In the genomic region with DNA sequence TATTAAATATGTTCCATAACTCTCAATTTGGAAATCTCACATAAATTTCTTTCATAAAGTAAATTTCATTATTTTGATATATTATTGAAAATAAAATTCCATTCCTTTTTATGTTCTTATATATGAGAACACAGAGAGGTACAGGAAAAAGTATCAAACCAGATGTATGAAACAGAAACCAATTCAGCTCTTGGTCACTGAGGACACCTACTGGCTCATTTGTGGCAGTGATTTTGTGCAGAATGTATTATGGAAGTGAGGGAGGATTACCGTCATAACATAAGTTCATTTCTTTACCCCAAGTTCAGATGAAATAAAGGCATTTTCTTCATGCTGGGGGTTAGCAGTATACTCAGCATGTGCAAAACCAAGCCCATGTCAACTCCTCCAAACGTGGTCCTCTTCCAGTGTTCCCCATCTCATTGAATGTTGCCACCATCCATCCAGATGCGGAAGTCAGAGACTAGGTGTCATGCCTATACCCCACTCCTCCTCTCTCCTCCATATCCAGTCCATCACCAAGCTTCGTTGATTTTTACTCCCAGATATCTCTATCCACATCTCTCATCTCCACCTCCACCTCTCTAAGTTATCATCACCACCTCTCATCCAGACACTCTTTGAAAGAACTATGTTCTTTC, we compare ENCODE assay signal across 9 cellular contexts. TPM values are rescaled to one million over a fixed set of nuclear protein-coding genes. Genes with fewer than 3 reads are reported as not detected.
DNase-seq lines count a peak whose midpoint lies in the region; ATAC-seq lines count a peak whose summit lies in the region.
"Had no signal": no experiment of that assay in that cellular context is flagged by ENCODE, and none has a peak within 500 bp of the region (broad histone marks: within the 10 kb centered on the region; RNA-seq: fewer than 3 reads in every experiment).

No MANE protein-coding gene starts in this region.

- ATAC-seq in GM18867 (IDR thresholded peaks at IDR 0.05; ENCODE audit: unreplicated experiment) = peak; percentile 81
- peak; percentile 46 for ATAC-seq in effector memory CD8-positive, alpha-beta T cell (replicated peaks)
- peak; percentile 64 for ATAC-seq in memory B cell (ENCODE audit: low read depth)
- no peak for ATAC-seq in HG03439 (IDR thresholded peaks at IDR 0.05; ENCODE audit: unreplicated experiment)
- ATAC-seq in HG03520 (IDR thresholded peaks at IDR 0.05; ENCODE audit: unreplicated experiment) = no peak

- H3K4me1 Mint-ChIP-seq in effector memory CD8-positive, alpha-beta T cell (ENCODE audit: low read depth in 2 of 2) = peaks cover 3 to 5% of the 10 kb centered on the region in 2 donors
- H3K4me1 Mint-ChIP-seq in memory B cell = peaks cover 5% of the 10 kb centered on the region

- no peak overlapping the region for H3K27ac Mint-ChIP-seq in effector memory CD8-positive, alpha-beta T cell
- H3K27ac Mint-ChIP-seq in memory B cell = no peak overlapping the region
- H3K27ac Mint-ChIP-seq: T-helper 1 cell treated with Interleukin-12 subunit alpha and Interleukin-12 subunit beta and Interleukin-4 antibody, amounts not matched to agents 30 μg/mL and 1 μg/mL, for 36 hours had no signal

- H3K4me3 Mint-ChIP-seq in effector memory CD8-positive, alpha-beta T cell = no peak overlapping the region
- no peak overlapping the region for H3K4me3 Mint-ChIP-seq in memory B cell
- H3K4me3 Mint-ChIP-seq: T-helper 1 cell treated with Interleukin-12 subunit alpha and Interleukin-12 subunit beta and Interleukin-4 antibody, amounts not matched to agents 30 μg/mL and 1 μg/mL, for 36 hours had no signal

- peak; percentile 69 for DNase-seq in COLO829 (ENCODE audit: low spot score)
- DNase-seq in Jurkat, Clone E6-1 (ENCODE audit: low read depth, low spot score) = peak; percentile 53
- peak; percentile 40 for DNase-seq in RPMI8226
- peak in 1 of 3 experiments; percentile 11 for DNase-seq in effector memory CD8-positive, alpha-beta T cell
- peak in 1 of 2 donors; percentile 1 for DNase-seq in memory B cell (ENCODE audit: low spot score in 2 of 2)

- no peak overlapping the region for H3K4me3 ChIP-seq in Jurkat, Clone E6-1 (ENCODE audit: low read length)

- H3K27me3 Mint-ChIP-seq in effector memory CD8-positive, alpha-beta T cell = peaks cover 0 to 6% of the 10 kb centered on the region in 2 donors
- peaks cover 1% of the 10 kb centered on the region for H3K27me3 Mint-ChIP-seq in memory B cell

- H3K36me3 Mint-ChIP-seq in effector memory CD8-positive, alpha-beta T cell (ENCODE audit: insufficient read depth) = no peaks in the 10 kb centered on the region
- peaks cover 9% of the 10 kb centered on the region for H3K36me3 Mint-ChIP-seq in memory B cell

- peaks cover 0 to 6% of the 10 kb centered on the region in 2 donors for H3K9me3 Mint-ChIP-seq in effector memory CD8-positive, alpha-beta T cell
- H3K9me3 Mint-ChIP-seq in memory B cell = peaks cover 12% of the 10 kb centered on the region

RNA-seq across cellular contexts. Expression of gene MALL, which starts 41.7 kb away (rescaled TPM):
- polyA plus RNA-seq in Jurkat, Clone E6-1 (2012; ENCODE audit: insufficient read depth, insufficient read length) = not detected

RNA-seq across cellular contexts. Expression of gene NPHP1, which starts 47.5 kb away (rescaled TPM):
- 2.4 TPM for polyA plus RNA-seq in Jurkat, Clone E6-1 (2012; ENCODE audit: insufficient read depth, insufficient read length)

RNA-seq across cellular contexts. Expression of gene MTLN, which starts 55.1 kb away (rescaled TPM):
- polyA plus RNA-seq in Jurkat, Clone E6-1 (2012; ENCODE audit: insufficient read depth, insufficient read length) = 24.5 TPM

Comparison
In these comparisons a context has a peak if more than half of its experiments do, and no peak if none do; other contexts are left out.
1. ATAC-seq: peak in GM18867 (single experiment), effector memory CD8-positive, alpha-beta T cell (single experiment) and memory B cell (single experiment); none in HG03439 (single experiment) and HG03520 (single experiment).